Comparison of ENCODE assay signal across 8 cellular contexts in genomic region chr13:45280751-45281634, GRCh38. TPM values are rescaled to one million over a fixed set of nuclear protein-coding genes. Genes with fewer than 3 reads are reported as not detected.
DNase-seq lines count a peak whose midpoint lies in the region; ATAC-seq and TF ChIP-seq lines count a peak whose summit lies in the region.

No MANE protein-coding gene starts in this region.

- peaks cover 0 to 15% (median 2%) of the 10 kb centered on the region in 4 donors for H3K4me1 ChIP-seq in transverse colon

- H3K4me1 Mint-ChIP-seq in activated T-cell treated with anti-CD3 and anti-CD28 coated beads, Interleukin-2, amount 50 U/mL, for 24 hours (ENCODE audit: low read depth): peaks cover 10% of the 10 kb centered on the region

- intact Hi-C loops in transverse colon (cut with DNase I; ENCODE audit: low total_unique reads): loop anchor here (10.0 kb wide), 1 partner anchor 86 kb away; no protein-coding TSS in a partner anchor

- no peak overlapping the region for H3K4me3 Mint-ChIP-seq in activated T-cell treated with anti-CD3 and anti-CD28 coated beads, Interleukin-2, amount 50 U/mL, for 24 hours

- TF ChIP-seq EP300 in transverse colon (IDR thresholded peaks at IDR 0.05; ENCODE audit: low read depth): no peak

- H3K27ac Mint-ChIP-seq in activated T-cell treated with anti-CD3 and anti-CD28 coated beads, Interleukin-2, amount 50 U/mL, for 24 hours: no peak overlapping the region

- no peaks in the 10 kb centered on the region for H3K27me3 ChIP-seq in transverse colon

- no peaks in the 10 kb centered on the region for H3K9me3 ChIP-seq in transverse colon

- H3K4me3 ChIP-seq in fibroblast of the aortic adventitia (ENCODE audit: low read depth, low read length) (no peak overlapping the region), transverse colon (no peak overlapping the region)

- H3K27me3 Mint-ChIP-seq in activated T-cell treated with anti-CD3 and anti-CD28 coated beads, Interleukin-2, amount 50 U/mL, for 24 hours: no peaks in the 10 kb centered on the region

- peaks cover 54% of the 10 kb centered on the region for H3K36me3 Mint-ChIP-seq in activated T-cell treated with anti-CD3 and anti-CD28 coated beads, Interleukin-2, amount 50 U/mL, for 24 hours (ENCODE audit: low read depth)

- peak; percentile 82 for DNase-seq in activated effector memory CD4-positive, alpha-beta T cell treated with anti-CD3 and anti-CD28 coated beads, Interleukin-2, amount 50 U/mL, for 16 hours
- DNase-seq in activated effector memory CD4-positive, alpha-beta T cell treated with Interleukin-2 at 50 U/mL for 16 hours: no peak
- DNase-seq in NCI-H82 (lab: John Stamatoyannopoulos, UW): peak; percentile 79
- peak; percentile 70 for DNase-seq in activated T-cell treated with anti-CD3 and anti-CD28 coated beads, Interleukin-2, amount 50 U/mL, for 24 hours
- peak; percentile 79 for DNase-seq in fibroblast of the aortic adventitia (ENCODE audit: low read depth)
- DNase-seq in omental fat pad (ENCODE audit: low spot score): peak; percentile 39
- DNase-seq in transverse colon: peak; percentile 83

- in situ Hi-C loops in transverse colon (cut with MboI; ENCODE audit: low pct_ligation_motif_present in 1 of 4, low pct_unique_long_range_greater_than_20kb in 1 of 4, low sequenced_read_pairs in 3 of 4): loop anchor here in 1 of 4 donors (10.0 kb wide), 1 partner anchor 236 kb away; no protein-coding TSS in a partner anchor

- TF ChIP-seq CTCF in fibroblast of the aortic adventitia (IDR thresholded peaks at IDR 0.05; ENCODE audit: insufficient read depth, low read length): peak; percentile 89
- no peak for TF ChIP-seq CTCF in omental fat pad (IDR thresholded peaks at IDR 0.05)
- peak; percentile 66 to 81 (median 74) for TF ChIP-seq CTCF in transverse colon (IDR thresholded peaks at IDR 0.05)

- H3K36me3 ChIP-seq in transverse colon: peaks cover 0 to 9% (median 0%) of the 10 kb centered on the region in 4 donors

- no peak for TF ChIP-seq POLR2A in transverse colon (IDR thresholded peaks at IDR 0.05)

- ATAC-seq in HG03354 (IDR thresholded peaks at IDR 0.05; ENCODE audit: poor library complexity, severe bottlenecking, unreplicated experiment) (peak; percentile 66), omental fat pad (ENCODE audit: low FRiP score) (peak; percentile 99)

- no peaks in the 10 kb centered on the region for H3K9me3 Mint-ChIP-seq in activated T-cell treated with anti-CD3 and anti-CD28 coated beads, Interleukin-2, amount 50 U/mL, for 24 hours

- 38% methylated on average over 4 to 7 of the region's 7 CpGs for WGBS in transverse colon (ENCODE audit: low coverage in 1 of 2), 2 donors

- H3K27ac ChIP-seq in transverse colon: no peak overlapping the region

RNA-seq across cellular contexts. Expression of gene TPT1, which starts 60.0 kb away (rescaled TPM):
- total RNA-seq in fibroblast of the aortic adventitia (ENCODE audit: low replicate concordance): 2,623 and 5,269 TPM in 2 replicates
- 1,000 to 10,000 TPM; 3,407 to 5,053 (median 4,011) TPM for total RNA-seq in omental fat pad
- 1,000 to 10,000 TPM; 1,485 to 2,679 (median 2,380) TPM for total RNA-seq in transverse colon

Comparison
In these comparisons a context has a peak if more than half of its experiments do, and no peak if none do; other contexts are left out.
1. CTCF ChIP-seq: peak in fibroblast of the aortic adventitia (single experiment) and transverse colon (5 of 5); none in omental fat pad (0 of 3).